ENCODE assay signal across 26 cellular contexts in the genomic region with DNA sequence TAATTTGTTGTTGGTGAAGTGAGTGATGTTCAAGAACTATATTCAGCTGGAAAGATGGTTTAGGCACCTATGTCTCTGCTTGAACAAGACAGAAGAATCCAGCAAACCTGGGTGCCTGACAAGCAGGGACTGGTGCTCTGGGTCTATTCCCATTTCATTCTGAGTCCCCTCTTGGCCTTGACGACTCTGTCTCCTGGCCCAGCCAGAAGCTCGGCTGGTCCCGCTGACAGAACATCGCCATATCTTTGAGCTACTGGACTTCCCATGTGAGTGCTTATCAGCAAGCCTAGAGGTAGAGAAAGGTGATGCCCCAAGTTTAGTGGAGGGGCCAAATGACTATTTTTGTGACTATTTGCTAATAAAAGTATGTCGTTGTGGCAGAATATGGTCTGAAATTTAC. TPM values are rescaled to one million over a fixed set of nuclear protein-coding genes. Genes with fewer than 3 reads are reported as not detected.
"Had no signal": no experiment of that assay in that cellular context is flagged by ENCODE, and none has a peak within 500 bp of the region (broad histone marks: within the 10 kb centered on the region; RNA-seq: fewer than 3 reads in every experiment).

No MANE protein-coding gene starts in this region.

- H3K36me3 ChIP-seq: gastroesophageal sphincter, heart left ventricle, lower lobe of right lung, neutrophil, prostate gland, right atrium auricular region, sigmoid colon, tibial artery had no signal

- ATAC-seq: esophagus mucosa; foreskin keratinocyte; gastroesophageal sphincter; left colon; left ventricle myocardium superior; lower lobe of right lung; mucosa of descending colon; natural killer cell treated with Interleukin-12 subunit alpha and Interleukin-12 subunit beta and Interleukin-15 and Interleukin-18, amount 100 ng/mL, for 72 hours; stimulated activated memory B cell treated with anti-CD40 and anti-IgM and Interleukin-4, amounts not matched to agents 10 μg/mL and 1 μg/mL and 100 μg/mL, for 72 hours; stimulated activated naive CD8-positive, alpha-beta T cell treated with anti-CD3 and anti-CD28 coated beads, Interleukin-15, Interleukin-2, amounts not matched to agents 100 U/mL and 50 U/mL, for 24 hours had no signal

- H3K27ac ChIP-seq: coronary artery, foreskin keratinocyte, gastroesophageal sphincter, heart left ventricle, hepatocyte, neutrophil, parathyroid adenoma, prostate gland, right atrium auricular region, sigmoid colon, testis, tibial artery had no signal

- H3K4me3 ChIP-seq: coronary artery, gastroesophageal sphincter, heart left ventricle, hepatocyte, lower lobe of right lung, mucosa of descending colon, prostate gland, right atrium auricular region, sigmoid colon, testis, tibial artery had no signal

- H3K27me3 ChIP-seq: foreskin keratinocyte, gastroesophageal sphincter, heart left ventricle, hepatocyte, neutrophil, right atrium auricular region, sigmoid colon, testis, tibial artery had no signal

- H3K9me3 ChIP-seq: gastroesophageal sphincter, heart left ventricle, lower lobe of right lung, mucosa of descending colon, neutrophil, prostate gland, right atrium auricular region, sigmoid colon, testis, tibial artery had no signal

- H3K4me1 ChIP-seq: gastroesophageal sphincter, heart left ventricle, parathyroid adenoma, prostate gland, right atrium auricular region, sigmoid colon, testis, tibial artery had no signal

- DNase-seq: dermis blood vessel endothelial cell; effector memory CD4-positive, alpha-beta T cell; foreskin keratinocyte; heart left ventricle; kidney glomerular epithelial cell; left colon; left ventricle myocardium superior; lower lobe of right lung; mucosa of descending colon; naive B cell; sigmoid colon; stimulated activated CD4-positive, alpha-beta T cell treated with anti-CD3 and anti-CD28 coated beads, Interleukin-4, amount 100 ng/mL, for 4 hours; stimulated activated naive CD8-positive, alpha-beta T cell treated with anti-CD3 and anti-CD28 coated beads, Interleukin-15, Interleukin-2, amounts not matched to agents 100 U/mL and 50 U/mL, for 24 hours; substantia nigra; testis had no signal

RNA-seq across cellular contexts. Expression of a gene that starts 48.2 kb away (rescaled TPM):
- total RNA-seq: natural killer cell treated with Interleukin-12 subunit alpha and Interleukin-12 subunit beta and Interleukin-15 and Interleukin-18, amount 100 ng/mL, for 72 hours had no signal
